ENCODE assay signal across 26 cellular contexts in the genomic region with DNA sequence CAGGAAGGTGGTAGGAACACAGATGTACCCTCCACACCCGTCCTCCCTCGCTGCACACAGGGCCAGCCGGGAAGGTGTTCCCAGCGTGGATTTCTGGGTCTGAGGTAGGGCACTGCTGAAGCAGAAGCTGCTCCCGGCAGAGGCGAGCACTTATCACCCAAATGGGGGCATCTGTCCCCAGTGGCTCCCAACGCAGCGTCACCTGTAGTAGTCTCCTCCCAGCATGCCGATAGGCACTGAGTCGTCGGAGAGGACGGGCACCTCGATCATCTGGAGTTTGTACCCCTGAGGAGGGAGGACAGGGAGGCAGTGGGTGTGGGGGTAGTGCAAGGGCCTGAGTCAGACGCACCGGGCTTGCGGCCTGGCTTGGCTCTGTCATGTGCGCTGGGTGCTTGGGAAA.
"Had no signal": no experiment of that assay in that cellular context is flagged by ENCODE, and none has a peak within 500 bp of the region (broad histone marks: within the 10 kb centered on the region; RNA-seq: fewer than 3 reads in every experiment).

No MANE protein-coding gene starts in this region.

- H3K27ac ChIP-seq: brain microvascular endothelial cell, esophagus muscularis mucosa, foreskin keratinocyte, gastrocnemius medialis had no signal

- ATAC-seq: activated CD4-positive, alpha-beta T cell treated with anti-CD3 and anti-CD28 coated beads for 36 hours; activated CD8-positive, alpha-beta memory T cell treated with anti-CD3 and anti-CD28 coated beads, Interleukin-2, amount 10 ng/mL, durations not matched to agents 7 days and 5 days; activated CD8-positive, alpha-beta T cell treated with anti-CD3 and anti-CD28 coated beads, Interleukin-2, amount 10 ng/mL, durations not matched to agents 7 days and 5 days; effector memory CD8-positive, alpha-beta T cell; foreskin keratinocyte; gastrocnemius medialis had no signal

- FAIRE-seq: astrocyte had no signal

- H3K9me3 ChIP-seq: esophagus muscularis mucosa, gastrocnemius medialis had no signal

- H3K36me3 ChIP-seq: brain microvascular endothelial cell had no signal

- H3K27me3 ChIP-seq: brain microvascular endothelial cell, esophagus muscularis mucosa, foreskin keratinocyte, gastrocnemius medialis had no signal

- H3K4me1 ChIP-seq: foreskin keratinocyte had no signal

- H3K4me3 ChIP-seq: esophagus muscularis mucosa, gastrocnemius medialis had no signal

- DNase-seq: activated CD4-positive, alpha-beta memory T cell treated with anti-CD3 and anti-CD28 coated beads for 36 hours; activated CD4-positive, alpha-beta T cell treated with anti-CD3 and anti-CD28 coated beads for 36 hours; activated CD4-positive, alpha-beta T cell treated with anti-CD3 and anti-CD28 coated beads, Interleukin-2, amount 10 ng/mL, durations not matched to agents 24 days and 14 days; activated CD4-positive, CD25-positive, alpha-beta regulatory T cell; activated CD4-positive, CD25-positive, alpha-beta regulatory T cell treated with anti-CD3 and anti-CD28 coated beads, Interleukin-2, amount 50 U/mL, for 72 hours; activated CD8-positive, alpha-beta memory T cell treated with anti-CD3 and anti-CD28 coated beads, Interleukin-2, amount 10 ng/mL, durations not matched to agents 7 days and 5 days; activated CD8-positive, alpha-beta memory T cell treated with anti-CD3 and anti-CD28 coated beads, Interleukin-2, amount 50 U/mL, for 4 hours; activated CD8-positive, alpha-beta T cell treated with anti-CD3 and anti-CD28 coated beads, Interleukin-2, amount 10 ng/mL, durations not matched to agents 7 days and 5 days; activated effector memory CD4-positive, alpha-beta T cell treated with anti-CD3 and anti-CD28 coated beads, Interleukin-2, amount 50 U/mL, for 16 hours; activated naive CD4-positive, alpha-beta T cell treated with anti-CD3 and anti-CD28 coated beads for 36 hours; activated T-cell treated with anti-CD3 and anti-CD28 coated beads, Interleukin-2, amount 50 U/mL, for 1 hour; activated T-cell treated with anti-CD3 and anti-CD28 coated beads, Interleukin-2, amount 50 U/mL, for 48 hours; amniotic stem cell; anterior cingulate cortex; brain microvascular endothelial cell; cortex of kidney; dermis blood vessel endothelial cell; effector CD4-positive, alpha-beta T cell; effector memory CD8-positive, alpha-beta T cell; erythroblast; foreskin keratinocyte; gastrocnemius medialis; glutamatergic neuron; T-helper 2 cell had no signal
